Comparison of ENCODE assay signal across 16 cellular contexts in genomic region chr3:107797586-107797985, GRCh38.
"Had no signal": no experiment of that assay in that cellular context is flagged by ENCODE, and none has a peak within 500 bp of the region (broad histone marks: within the 10 kb centered on the region; RNA-seq: fewer than 3 reads in every experiment).

No MANE protein-coding gene starts in this region.

- H3K27ac Mint-ChIP-seq: activated CD8-positive, alpha-beta T cell treated with anti-CD3 and anti-CD28 coated beads for 36 hours; activated naive CD8-positive, alpha-beta T cell; activated T-helper 17 cell treated with anti-CD3 and anti-CD28 coated beads, Interleukin-2, amount 50 U/mL, for 72 hours; stimulated activated naive CD8-positive, alpha-beta T cell treated with anti-CD3 and anti-CD28 coated beads, Interleukin-15, amount 100 ng/mL, for 72 hours; T-helper 2 cell treated with Interferon-gamma antibody and Interleukin-4, amounts not matched to agents 5 μg/mL and 100 μg/mL, for 36 hours had no signal

- H3K27ac ChIP-seq: colonic mucosa, gastroesophageal sphincter, skin epidermis, testis had no signal

- H3K9me3 Mint-ChIP-seq: activated CD8-positive, alpha-beta T cell treated with anti-CD3 and anti-CD28 coated beads for 36 hours; activated T-helper 17 cell treated with anti-CD3 and anti-CD28 coated beads, Interleukin-2, amount 50 U/mL, for 72 hours; neural crest cell; stimulated activated naive CD8-positive, alpha-beta T cell treated with anti-CD3 and anti-CD28 coated beads, Interleukin-15, amount 100 ng/mL, for 72 hours; T-helper 2 cell treated with Interferon-gamma antibody and Interleukin-4, amounts not matched to agents 5 μg/mL and 100 μg/mL, for 36 hours had no signal

- H3K36me3 ChIP-seq: colonic mucosa had no signal

- H3K27me3 Mint-ChIP-seq: activated CD8-positive, alpha-beta T cell treated with anti-CD3 and anti-CD28 coated beads for 36 hours; activated naive CD8-positive, alpha-beta T cell; activated T-helper 17 cell treated with anti-CD3 and anti-CD28 coated beads, Interleukin-2, amount 50 U/mL, for 72 hours; stimulated activated naive CD8-positive, alpha-beta T cell treated with anti-CD3 and anti-CD28 coated beads, Interleukin-15, amount 100 ng/mL, for 72 hours had no signal

- DNase-seq: activated CD8-positive, alpha-beta memory T cell treated with anti-CD3 and anti-CD28 coated beads, Interleukin-2, amount 50 U/mL, for 4 hours; activated CD8-positive, alpha-beta T cell treated with anti-CD3 and anti-CD28 coated beads for 36 hours; anterior cingulate cortex; colonic mucosa; effector CD4-positive, alpha-beta T cell; kidney; stimulated activated CD4-positive, alpha-beta T cell treated with anti-CD3 and anti-CD28 coated beads, Interleukin-4, amount 100 ng/mL, for 4 hours; stimulated activated naive CD8-positive, alpha-beta T cell treated with anti-CD3 and anti-CD28 coated beads, Interleukin-15, amount 100 ng/mL, for 72 hours; testis had no signal

- H3K27me3 ChIP-seq: colonic mucosa, gastroesophageal sphincter, testis had no signal

- H3K4me3 Mint-ChIP-seq: activated CD8-positive, alpha-beta T cell treated with anti-CD3 and anti-CD28 coated beads for 36 hours; activated naive CD8-positive, alpha-beta T cell; activated T-helper 17 cell treated with anti-CD3 and anti-CD28 coated beads, Interleukin-2, amount 50 U/mL, for 72 hours; neural crest cell; stimulated activated naive CD8-positive, alpha-beta T cell treated with anti-CD3 and anti-CD28 coated beads, Interleukin-15, amount 100 ng/mL, for 72 hours; T-helper 2 cell treated with Interferon-gamma antibody and Interleukin-4, amounts not matched to agents 5 μg/mL and 100 μg/mL, for 36 hours had no signal

- H3K4me3 ChIP-seq: colonic mucosa, gastroesophageal sphincter, skin epidermis, testis had no signal

- FAIRE-seq: endothelial cell of umbilical vein, kidney had no signal

- H3K4me1 ChIP-seq: colonic mucosa had no signal

- H3K9me3 ChIP-seq: colonic mucosa, gastroesophageal sphincter, testis had no signal

- ATAC-seq: activated CD8-positive, alpha-beta T cell treated with anti-CD3 and anti-CD28 coated beads for 36 hours; activated T-helper 17 cell treated with anti-CD3 and anti-CD28 coated beads, Interleukin-2, amount 50 U/mL, for 72 hours; gastroesophageal sphincter; stimulated activated naive CD8-positive, alpha-beta T cell treated with anti-CD3 and anti-CD28 coated beads, Interleukin-15, amount 100 ng/mL, for 72 hours had no signal
